Comparison of ENCODE assay signal across 8 cellular contexts in the genomic region with DNA sequence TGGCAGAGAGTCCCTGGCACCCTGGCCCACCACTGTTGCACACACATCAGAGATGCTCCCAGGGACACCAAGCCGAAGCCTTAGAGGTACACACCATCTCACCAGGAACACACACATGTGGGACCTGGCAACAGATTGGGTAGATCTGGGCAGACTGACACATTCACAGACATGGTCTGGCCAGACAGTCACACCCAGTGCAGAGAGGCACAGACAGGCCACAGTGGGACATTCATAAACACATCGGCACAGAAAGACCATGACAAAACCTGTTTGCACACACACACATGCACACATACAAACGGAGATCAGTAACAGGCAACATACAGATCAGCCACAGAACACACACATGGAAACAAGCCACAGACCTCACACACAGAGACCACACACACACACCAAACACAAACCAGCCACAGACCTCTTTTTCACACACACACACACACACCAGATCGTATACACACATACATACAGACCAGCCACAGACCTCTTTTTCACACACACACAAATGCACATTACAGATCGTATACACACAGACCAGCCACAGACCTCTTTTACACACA. TPM values are rescaled to one million over a fixed set of nuclear protein-coding genes. Genes with fewer than 3 reads are reported as not detected.
DNase-seq lines count a peak whose midpoint lies in the region; ATAC-seq and TF ChIP-seq lines count a peak whose summit lies in the region.

No MANE protein-coding gene starts in this region.

- no peak overlapping the region for H2AFZ ChIP-seq in PC-9

- DNase-seq in PC-9 (peak in 1 of 2 experiments; percentile 33), epithelial cell of prostate (ENCODE audit: low read depth, low spot score) (no peak), SHP77 (lab: John Stamatoyannopoulos, UW) (no peak), germinal center (ENCODE audit: low spot score) (no peak), dermis blood vessel endothelial cell (no peak)

- H3K4me2 ChIP-seq in DOHH2 (ENCODE audit: low read length) (peak overlapping the region; percentile 93), PC-9 (peak overlapping the region; percentile 91), skeletal muscle satellite cell (ENCODE audit: low read length) (no peak overlapping the region)

- H3K4me3 ChIP-seq in DOHH2 (ENCODE audit: low read length) = peak overlapping the region; percentile 16; the same call in 1 of the 2 replicates
- peak overlapping the region; percentile 1; the same call in 1 of the 2 replicates for H3K4me3 ChIP-seq in PC-9
- no peak overlapping the region for H3K4me3 ChIP-seq in skeletal muscle satellite cell (ENCODE audit: low read length)

- H3K79me2 ChIP-seq in DOHH2 (ENCODE audit: control insufficient read depth, low read length) (peaks cover 5% of the 10 kb centered on the region; the same call in 1 of the 2 replicates), PC-9 (ENCODE audit: low read depth) (peaks cover 36% of the 10 kb centered on the region)

- CTCF ChIA-PET in PC-9 (lab: Charles Lee) = no interaction called here

- BruUV-seq in PC-9 (replicated peaks; lab: Mats Ljungman, UMichigan) = no TSS peak

- peaks cover 48% of the 10 kb centered on the region for H3F3A ChIP-seq in DOHH2 (ENCODE audit: control insufficient read depth, insufficient read depth)
- peaks cover 73% of the 10 kb centered on the region for H3F3A ChIP-seq in PC-9 (ENCODE audit: insufficient read depth, low read depth)

- POLR2A ChIA-PET in PC-9 (lab: Charles Lee; ENCODE audit: unreplicated experiment) = no interaction called here

- no peaks in the 10 kb centered on the region for H3K36me3 ChIP-seq in DOHH2 (ENCODE audit: control insufficient read depth, low read length)
- H3K36me3 ChIP-seq in PC-9 (ENCODE audit: low read depth) = no peaks in the 10 kb centered on the region
- no peaks in the 10 kb centered on the region for H3K36me3 ChIP-seq in skeletal muscle satellite cell (ENCODE audit: insufficient read depth, low read length)

- no peaks in the 10 kb centered on the region for H3K27me3 ChIP-seq in DOHH2 (ENCODE audit: control insufficient read depth, low read length)
- H3K27me3 ChIP-seq in PC-9 (ENCODE audit: insufficient read depth, low read depth) = no peaks in the 10 kb centered on the region
- no peaks in the 10 kb centered on the region for H3K27me3 ChIP-seq in skeletal muscle satellite cell (ENCODE audit: control insufficient read depth, insufficient read depth, low read length)

- H3K9me3 ChIP-seq in DOHH2 (ENCODE audit: control insufficient read depth, insufficient read depth, low read length) = no peaks in the 10 kb centered on the region
- H3K9me3 ChIP-seq in PC-9 (ENCODE audit: insufficient read depth, low read depth) = no peaks in the 10 kb centered on the region
- no peaks in the 10 kb centered on the region for H3K9me3 ChIP-seq in skeletal muscle satellite cell (replicated peaks; ENCODE audit: low read length)

- no peaks in the 10 kb centered on the region for H3K9me2 ChIP-seq in DOHH2 (replicated peaks; ENCODE audit: control insufficient read depth, low read length)
- no peaks in the 10 kb centered on the region for H3K9me2 ChIP-seq in PC-9 (ENCODE audit: insufficient read depth)

- no peaks in the 10 kb centered on the region for H4K20me1 ChIP-seq in DOHH2 (ENCODE audit: control insufficient read depth, insufficient read depth, low read depth, low read length)
- no peaks in the 10 kb centered on the region for H4K20me1 ChIP-seq in PC-9 (ENCODE audit: insufficient read depth)

- TF ChIP-seq CTCF in DOHH2 (IDR thresholded peaks at IDR 0.05; ENCODE audit: low read depth, low read length, poor library complexity, severe bottlenecking) = no peak
- TF ChIP-seq CTCF in PC-9 (conservative IDR thresholded peaks at IDR 0.05) = no peak

- intact Hi-C loops in PC-9 (cut with micrococcal nuclease; ENCODE audit: unreplicated experiment) = loop anchor here (5.0 to 10.0 kb wide), 2 partner anchors 377 to 1060 kb away; no protein-coding TSS in a partner anchor

- H3K27ac ChIP-seq in DOHH2 (ENCODE audit: low read depth, low read length) (peak overlapping the region; percentile 75), PC-9 (peak overlapping the region; percentile 86), epithelial cell of prostate (peak overlapping the region; percentile 100)

- H3K9ac ChIP-seq in skeletal muscle satellite cell (ENCODE audit: low read depth, low read length) = peak overlapping the region; percentile 61

- no peak for ATAC-seq in activated CD4-positive, CD25-positive, alpha-beta regulatory T cell treated with anti-CD3 and anti-CD28 coated beads, Interleukin-2, amount 50 U/mL, for 24 hours

- H3K4me1 ChIP-seq in DOHH2 (ENCODE audit: control insufficient read depth, low read length) = peaks cover 80% of the 10 kb centered on the region
- H3K4me1 ChIP-seq in PC-9 (replicated peaks; ENCODE audit: insufficient read depth) = peaks cover 78% of the 10 kb centered on the region
- peaks cover 73% of the 10 kb centered on the region for H3K4me1 ChIP-seq in skeletal muscle satellite cell (ENCODE audit: control insufficient read depth, insufficient read depth, low read length)

RNA-seq across cellular contexts. Expression of a gene that starts 6.3 kb away (rescaled TPM):
- total RNA-seq in PC-9 (2021) (70.7 and 87.0 TPM in 2 replicates), dermis blood vessel endothelial cell (61.1 and 151 TPM in 2 replicates)
- 103 and 132 TPM in 2 replicates for total RNA-seq in skeletal muscle satellite cell (2012; rRNA removed)

RNA-seq across cellular contexts. Expression of a gene that starts 9.6 kb away (rescaled TPM):
- total RNA-seq in PC-9 (2021) = 109 and 127 TPM in 2 replicates
- total RNA-seq in skeletal muscle satellite cell (2012; rRNA removed) = 9.1 and 12.2 TPM in 2 replicates
- total RNA-seq in dermis blood vessel endothelial cell = 12.1 and 14.8 TPM in 2 replicates

RNA-seq across cellular contexts. Expression of a gene that starts 16.6 kb away (rescaled TPM):
- total RNA-seq in PC-9 (2021) (268 and 271 TPM in 2 replicates), dermis blood vessel endothelial cell (214 and 278 TPM in 2 replicates)
- total RNA-seq in skeletal muscle satellite cell (2012; rRNA removed) = 112 and 139 TPM in 2 replicates

RNA-seq across cellular contexts. Expression of a gene that starts 16.9 kb away (rescaled TPM):
- total RNA-seq in PC-9 (2021) (28.8 and 30.0 TPM in 2 replicates), dermis blood vessel endothelial cell (0.23 TPM in 1 of 2 replicates, not detected in the other)
- total RNA-seq in skeletal muscle satellite cell (2012; rRNA removed) = not detected in 2 replicates

RNA-seq across cellular contexts. Expression of a gene that starts 21.4 kb away (rescaled TPM):
- 38.6 and 60.4 TPM in 2 replicates for total RNA-seq in PC-9 (2021)
- 25.6 and 28.4 TPM in 2 replicates for total RNA-seq in skeletal muscle satellite cell (2012; rRNA removed)
- total RNA-seq in dermis blood vessel endothelial cell = 19.6 and 45.6 TPM in 2 replicates
